Comparison of ENCODE assay signal across 1 cellular context in genomic region chr4:10456270-10457254, GRCh38.
TF ChIP-seq lines count a peak whose summit lies in the region.

No MANE protein-coding gene starts in this region.

TF ChIP-seq in K562, 482 proteins besides CTCF, POLR2A, EP300 and RAD21 (continued from another document and continues in another):
- TF ChIP-seq ZNF609 (CRISPR knock-in tag; IDR thresholded peaks at IDR 0.05; ENCODE audit: borderline replicate concordance) (no peak), DACH1 (IDR thresholded peaks at IDR 0.05; ENCODE audit: partially characterized antibody) (no peak), CBX2 (IDR thresholded peaks at IDR 0.05; ENCODE audit: insufficient read depth, low read length, poor library complexity, severe bottlenecking) (no peak), NR1H2 (CRISPR knock-in tag; IDR thresholded peaks at IDR 0.05) (no peak), ESRRA (IDR thresholded peaks at IDR 0.05; ENCODE audit: borderline replicate concordance, low read depth) (no peak), NR4A1 (CRISPR knock-in tag; IDR thresholded peaks at IDR 0.05) (no peak), NR4A1 (tag; IDR thresholded peaks at IDR 0.05) (no peak), XRCC4 (IDR thresholded peaks at IDR 0.05; ENCODE audit: extremely low read depth, insufficient read depth, insufficient read length) (no peak), FOSL1 (tag; conservative IDR thresholded peaks at IDR 0.05) (no peak), ZNF583 (CRISPR knock-in tag; IDR thresholded peaks at IDR 0.05) (no peak), NRF1 (conservative IDR thresholded peaks at IDR 0.05 in 1 of 2, IDR thresholded peaks at IDR 0.05 in 1 of 2) (peak in 1 of 2 experiments; percentile 38; a peak in 2 of 4 replicates), NFE2 (IDR thresholded peaks at IDR 0.05; ENCODE audit: low read depth) (peak; percentile 64), HNRNPLL (IDR thresholded peaks at IDR 0.05; ENCODE audit: low read depth, low read length, poor library complexity, severe bottlenecking) (no peak), OTX1 (CRISPR knock-in tag; IDR thresholded peaks at IDR 0.05) (no peak), RBM17 (IDR thresholded peaks at IDR 0.05; ENCODE audit: borderline replicate concordance, low read depth, low read length) (no peak), CREB3L1 (IDR thresholded peaks at IDR 0.05; ENCODE audit: borderline replicate concordance, low read depth) (no peak; the same call in 1 of the 2 replicates), TRIM28 (IDR thresholded peaks at IDR 0.05) (no peak), MECOM (CRISPR knock-in tag; IDR thresholded peaks at IDR 0.05) (no peak), TEAD2 (tag; IDR thresholded peaks at IDR 0.05) (no peak), SMARCA5 (IDR thresholded peaks at IDR 0.05) (no peak), CHD2 (IDR thresholded peaks at IDR 0.05; ENCODE audit: low read depth, low read length) (no peak), MAFG (tag; conservative IDR thresholded peaks at IDR 0.05) (no peak), USF1 (CRISPR knock-in tag; IDR thresholded peaks at IDR 0.05) (no peak), PURB (CRISPR knock-in tag; IDR thresholded peaks at IDR 0.05; ENCODE audit: low read depth) (no peak), CTBP1 (IDR thresholded peaks at IDR 0.05; ENCODE audit: borderline replicate concordance) (0 out of 2 replicates have a peak, but pooled peaks have one; percentile 22), MXI1 (IDR thresholded peaks at IDR 0.05; ENCODE audit: low read depth, low read length) (0 out of 2 replicates have a peak, but pooled peaks have one; percentile 25), CREB1 (IDR thresholded peaks at IDR 0.05) (no peak; the same call in 1 of the 2 replicates), CREB1 (CRISPR knock-in tag; IDR thresholded peaks at IDR 0.05) (no peak; the same call in 1 of the 2 replicates), ZNF518B (CRISPR knock-in tag; IDR thresholded peaks at IDR 0.05) (no peak), GABPA (tag; conservative IDR thresholded peaks at IDR 0.05; ENCODE audit: low read depth) (peak; percentile 82), RBM39 (optimal IDR thresholded peaks at IDR 0.05; ENCODE audit: low read depth, low read length) (no peak), FOXK2 (conservative IDR thresholded peaks at IDR 0.05 in 1 of 2, IDR thresholded peaks at IDR 0.05 in 1 of 2; ENCODE audit: low read depth in 2 of 2) (no peak), NCOA4 (IDR thresholded peaks at IDR 0.05; ENCODE audit: partially characterized antibody) (no peak), YY1 (IDR thresholded peaks at IDR 0.05; ENCODE audit: borderline replicate concordance in 1 of 3, control insufficient read depth in 1 of 3, extremely low read depth in 1 of 3, insufficient read depth in 3 of 3, insufficient read length in 1 of 3, insufficient replicate concordance in 2 of 3, low read depth in 1 of 3, low read length in 2 of 3) (peak; percentile 55 to 94 (median 85)), ZNF140 (CRISPR knock-in tag; IDR thresholded peaks at IDR 0.05) (no peak), ZNF224 (CRISPR knock-in tag; IDR thresholded peaks at IDR 0.05) (no peak), HDAC1 (IDR thresholded peaks at IDR 0.05) (peak in 1 of 2 experiments; percentile 41; a peak in 1 of 4 replicates), NFRKB (IDR thresholded peaks at IDR 0.05; ENCODE audit: low read depth) (peak; percentile 50; the same call in 1 of the 2 replicates), TGIF2 (CRISPR knock-in tag; IDR thresholded peaks at IDR 0.05) (no peak), ZNF778 (CRISPR knock-in tag; IDR thresholded peaks at IDR 0.05) (no peak), RAD51 (IDR thresholded peaks at IDR 0.05; ENCODE audit: borderline replicate concordance, low read depth) (no peak)
- TF ChIP-seq, protein P1, sequence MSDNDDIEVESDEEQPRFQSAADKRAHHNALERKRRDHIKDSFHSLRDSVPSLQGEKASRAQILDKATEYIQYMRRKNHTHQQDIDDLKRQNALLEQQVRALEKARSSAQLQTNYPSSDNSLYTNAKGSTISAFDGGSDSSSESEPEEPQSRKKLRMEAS (CRISPR knock-in tag; IDR thresholded peaks at IDR 0.05), result 0 out of 2 replicates have a peak, but pooled peaks have one; percentile 26
- TF ChIP-seq, protein P2, sequence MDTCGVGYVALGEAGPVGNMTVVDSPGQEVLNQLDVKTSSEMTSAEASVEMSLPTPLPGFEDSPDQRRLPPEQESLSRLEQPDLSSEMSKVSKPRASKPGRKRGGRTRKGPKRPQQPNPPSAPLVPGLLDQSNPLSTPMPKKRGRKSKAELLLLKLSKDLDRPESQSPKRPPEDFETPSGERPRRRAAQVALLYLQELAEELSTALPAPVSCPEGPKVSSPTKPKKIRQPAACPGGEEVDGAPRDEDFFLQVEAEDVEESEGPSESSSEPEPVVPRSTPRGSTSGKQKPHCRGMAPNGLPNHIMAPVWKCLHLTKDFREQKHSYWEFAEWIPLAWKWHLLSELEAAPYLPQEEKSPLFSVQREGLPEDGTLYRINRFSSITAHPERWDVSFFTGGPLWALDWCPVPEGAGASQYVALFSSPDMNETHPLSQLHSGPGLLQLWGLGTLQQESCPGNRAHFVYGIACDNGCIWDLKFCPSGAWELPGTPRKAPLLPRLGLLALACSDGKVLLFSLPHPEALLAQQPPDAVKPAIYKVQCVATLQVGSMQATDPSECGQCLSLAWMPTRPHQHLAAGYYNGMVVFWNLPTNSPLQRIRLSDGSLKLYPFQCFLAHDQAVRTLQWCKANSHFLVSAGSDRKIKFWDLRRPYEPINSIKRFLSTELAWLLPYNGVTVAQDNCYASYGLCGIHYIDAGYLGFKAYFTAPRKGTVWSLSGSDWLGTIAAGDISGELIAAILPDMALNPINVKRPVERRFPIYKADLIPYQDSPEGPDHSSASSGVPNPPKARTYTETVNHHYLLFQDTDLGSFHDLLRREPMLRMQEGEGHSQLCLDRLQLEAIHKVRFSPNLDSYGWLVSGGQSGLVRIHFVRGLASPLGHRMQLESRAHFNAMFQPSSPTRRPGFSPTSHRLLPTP (IDR thresholded peaks at IDR 0.05; ENCODE audit: borderline replicate concordance, extremely low read depth, insufficient read length), result no peak
- TF ChIP-seq, protein P3, sequence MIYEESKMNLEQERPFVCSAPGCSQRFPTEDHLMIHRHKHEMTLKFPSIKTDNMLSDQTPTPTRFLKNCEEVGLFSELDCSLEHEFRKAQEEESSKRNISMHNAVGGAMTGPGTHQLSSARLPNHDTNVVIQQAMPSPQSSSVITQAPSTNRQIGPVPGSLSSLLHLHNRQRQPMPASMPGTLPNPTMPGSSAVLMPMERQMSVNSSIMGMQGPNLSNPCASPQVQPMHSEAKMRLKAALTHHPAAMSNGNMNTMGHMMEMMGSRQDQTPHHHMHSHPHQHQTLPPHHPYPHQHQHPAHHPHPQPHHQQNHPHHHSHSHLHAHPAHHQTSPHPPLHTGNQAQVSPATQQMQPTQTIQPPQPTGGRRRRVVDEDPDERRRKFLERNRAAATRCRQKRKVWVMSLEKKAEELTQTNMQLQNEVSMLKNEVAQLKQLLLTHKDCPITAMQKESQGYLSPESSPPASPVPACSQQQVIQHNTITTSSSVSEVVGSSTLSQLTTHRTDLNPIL (CRISPR knock-in tag; IDR thresholded peaks at IDR 0.05), result no peak
- TF ChIP-seq, protein P4, sequence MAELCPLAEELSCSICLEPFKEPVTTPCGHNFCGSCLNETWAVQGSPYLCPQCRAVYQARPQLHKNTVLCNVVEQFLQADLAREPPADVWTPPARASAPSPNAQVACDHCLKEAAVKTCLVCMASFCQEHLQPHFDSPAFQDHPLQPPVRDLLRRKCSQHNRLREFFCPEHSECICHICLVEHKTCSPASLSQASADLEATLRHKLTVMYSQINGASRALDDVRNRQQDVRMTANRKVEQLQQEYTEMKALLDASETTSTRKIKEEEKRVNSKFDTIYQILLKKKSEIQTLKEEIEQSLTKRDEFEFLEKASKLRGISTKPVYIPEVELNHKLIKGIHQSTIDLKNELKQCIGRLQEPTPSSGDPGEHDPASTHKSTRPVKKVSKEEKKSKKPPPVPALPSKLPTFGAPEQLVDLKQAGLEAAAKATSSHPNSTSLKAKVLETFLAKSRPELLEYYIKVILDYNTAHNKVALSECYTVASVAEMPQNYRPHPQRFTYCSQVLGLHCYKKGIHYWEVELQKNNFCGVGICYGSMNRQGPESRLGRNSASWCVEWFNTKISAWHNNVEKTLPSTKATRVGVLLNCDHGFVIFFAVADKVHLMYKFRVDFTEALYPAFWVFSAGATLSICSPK (IDR thresholded peaks at IDR 0.05; ENCODE audit: borderline replicate concordance), result no peak
- TF ChIP-seq, protein P5, sequence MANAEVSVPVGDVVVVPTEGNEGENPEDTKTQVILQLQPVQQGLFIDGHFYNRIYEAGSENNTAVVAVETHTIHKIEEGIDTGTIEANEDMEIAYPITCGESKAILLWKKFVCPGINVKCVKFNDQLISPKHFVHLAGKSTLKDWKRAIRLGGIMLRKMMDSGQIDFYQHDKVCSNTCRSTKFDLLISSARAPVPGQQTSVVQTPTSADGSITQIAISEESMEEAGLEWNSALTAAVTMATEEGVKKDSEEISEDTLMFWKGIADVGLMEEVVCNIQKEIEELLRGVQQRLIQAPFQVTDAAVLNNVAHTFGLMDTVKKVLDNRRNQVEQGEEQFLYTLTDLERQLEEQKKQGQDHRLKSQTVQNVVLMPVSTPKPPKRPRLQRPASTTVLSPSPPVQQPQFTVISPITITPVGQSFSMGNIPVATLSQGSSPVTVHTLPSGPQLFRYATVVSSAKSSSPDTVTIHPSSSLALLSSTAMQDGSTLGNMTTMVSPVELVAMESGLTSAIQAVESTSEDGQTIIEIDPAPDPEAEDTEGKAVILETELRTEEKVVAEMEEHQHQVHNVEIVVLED (CRISPR knock-in tag; IDR thresholded peaks at IDR 0.05), result no peak
- TF ChIP-seq, protein P6, sequence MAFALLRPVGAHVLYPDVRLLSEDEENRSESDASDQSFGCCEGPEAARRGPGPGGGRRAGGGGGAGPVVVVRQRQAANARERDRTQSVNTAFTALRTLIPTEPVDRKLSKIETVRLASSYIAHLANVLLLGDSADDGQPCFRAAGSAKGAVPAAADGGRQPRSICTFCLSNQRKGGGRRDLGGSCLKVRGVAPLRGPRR (CRISPR knock-in tag; IDR thresholded peaks at IDR 0.05), result no peak
